ENCODE assay signal across 9 cellular contexts in genomic region chr9:130866474-130866965, GRCh38. TPM values are rescaled to one million over a fixed set of nuclear protein-coding genes. Genes with fewer than 3 reads are reported as not detected.
A peak's percentile ranks its signal among the peaks of the same experiment; 100 is the strongest.
DNase-seq lines count a peak whose midpoint lies in the region; ATAC-seq and TF ChIP-seq lines count a peak whose summit lies in the region.
"Had no signal": no experiment of that assay in that cellular context is flagged by ENCODE, and none has a peak within 500 bp of the region (broad histone marks: within the 10 kb centered on the region; RNA-seq: fewer than 3 reads in every experiment).

No MANE protein-coding gene starts in this region.

- H4K91ac ChIP-seq in mesenchymal stem cell (ENCODE audit: low read length): no peak overlapping the region

- H2BK12ac ChIP-seq in mesenchymal stem cell (ENCODE audit: low read length in 2 of 2): no peak overlapping the region

- intact Hi-C loops in activated CD4-positive, alpha-beta T cell treated with anti-CD3 and anti-CD28 coated beads, Interleukin-2, amount 10 ng/mL, durations not matched to agents 24 days and 14 days (cut with micrococcal nuclease): loop anchor here (1.0 kb wide), 2 partner anchors 75 to 180 kb away; no protein-coding TSS in a partner anchor
- intact Hi-C loops in dorsolateral prefrontal cortex (cut with DNase I): loop anchor here (2.0 kb wide), 3 partner anchors 74 to 182 kb away; no protein-coding TSS in a partner anchor

- no peaks in the 10 kb centered on the region for H3K4me1 Mint-ChIP-seq in activated CD4-positive, alpha-beta T cell treated with anti-CD3 and anti-CD28 coated beads, Interleukin-2, amount 10 ng/mL, durations not matched to agents 24 days and 14 days
- peaks cover 17% of the 10 kb centered on the region for H3K4me1 Mint-ChIP-seq in stimulated activated effector memory CD8-positive, alpha-beta T cell treated with anti-CD3 and anti-CD28 coated beads, Interleukin-12 subunit alpha, Interleukin-12 subunit beta, amount 100 ng/mL, for 72 hours

- H4K8ac ChIP-seq in mesenchymal stem cell (ENCODE audit: low read length): no peak overlapping the region

- H3K36me3 Mint-ChIP-seq in activated CD4-positive, alpha-beta T cell treated with anti-CD3 and anti-CD28 coated beads, Interleukin-2, amount 10 ng/mL, durations not matched to agents 24 days and 14 days (ENCODE audit: low read depth): no peaks in the 10 kb centered on the region
- peaks cover 17% of the 10 kb centered on the region for H3K36me3 Mint-ChIP-seq in stimulated activated effector memory CD8-positive, alpha-beta T cell treated with anti-CD3 and anti-CD28 coated beads, Interleukin-12 subunit alpha, Interleukin-12 subunit beta, amount 100 ng/mL, for 72 hours

- no peak overlapping the region for H3K4ac ChIP-seq in mesenchymal stem cell (ENCODE audit: low read depth in 1 of 2, low read length in 2 of 2)

- H3K18ac ChIP-seq in mesenchymal stem cell (ENCODE audit: low read depth in 1 of 2, low read length in 2 of 2): no peak overlapping the region

- H3K9me3 Mint-ChIP-seq in activated CD4-positive, alpha-beta T cell treated with anti-CD3 and anti-CD28 coated beads, Interleukin-2, amount 10 ng/mL, durations not matched to agents 24 days and 14 days: no peaks in the 10 kb centered on the region
- no peaks in the 10 kb centered on the region for H3K9me3 Mint-ChIP-seq in stimulated activated effector memory CD8-positive, alpha-beta T cell treated with anti-CD3 and anti-CD28 coated beads, Interleukin-12 subunit alpha, Interleukin-12 subunit beta, amount 100 ng/mL, for 72 hours

- H2AFZ ChIP-seq in mesenchymal stem cell (ENCODE audit: low read depth, low read length): no peak overlapping the region

- no peak overlapping the region for H3K4me3 Mint-ChIP-seq in activated CD4-positive, alpha-beta T cell treated with anti-CD3 and anti-CD28 coated beads, Interleukin-2, amount 10 ng/mL, durations not matched to agents 24 days and 14 days
- no peak overlapping the region for H3K4me3 Mint-ChIP-seq in stimulated activated effector memory CD8-positive, alpha-beta T cell treated with anti-CD3 and anti-CD28 coated beads, Interleukin-12 subunit alpha, Interleukin-12 subunit beta, amount 100 ng/mL, for 72 hours

- peaks cover 40 to 84% of the 10 kb centered on the region in 2 experiments for H3K36me3 ChIP-seq in mesenchymal stem cell (ENCODE audit: control insufficient read depth in 1 of 2, insufficient read depth in 2 of 2, low read depth in 1 of 2, low read length in 2 of 2)

- H3K27ac Mint-ChIP-seq in activated CD4-positive, alpha-beta T cell treated with anti-CD3 and anti-CD28 coated beads, Interleukin-2, amount 10 ng/mL, durations not matched to agents 24 days and 14 days: no peak overlapping the region
- H3K27ac Mint-ChIP-seq in stimulated activated effector memory CD8-positive, alpha-beta T cell treated with anti-CD3 and anti-CD28 coated beads, Interleukin-12 subunit alpha, Interleukin-12 subunit beta, amount 100 ng/mL, for 72 hours: no peak overlapping the region

- DNase-seq in AML-193 (lab: John Stamatoyannopoulos, UW): peak; percentile 70 to 80
- peak; percentile 81 for DNase-seq in HEK293T (ENCODE audit: extremely low spot score)
- DNase-seq in NCI-H510A treated with DMSO at 0.1 percent for 48 hours (lab: John Stamatoyannopoulos, UW): peak; percentile 92
- peak; percentile 86 for DNase-seq in activated CD4-positive, alpha-beta T cell treated with anti-CD3 and anti-CD28 coated beads, Interleukin-2, amount 10 ng/mL, durations not matched to agents 24 days and 14 days
- DNase-seq in dorsolateral prefrontal cortex: peak in 9 of 10 donors; percentile 50 to 82 (median 65)
- DNase-seq in mesenchymal stem cell: peak; percentile 93
- peak; percentile 24 to 66 for DNase-seq in stimulated activated effector memory CD8-positive, alpha-beta T cell treated with anti-CD3 and anti-CD28 coated beads, Interleukin-12 subunit alpha, Interleukin-12 subunit beta, amount 100 ng/mL, for 72 hours (ENCODE audit: low spot score in 2 of 2)

- H3K4me3 ChIP-seq in dorsolateral prefrontal cortex (no peak overlapping the region), mesenchymal stem cell (ENCODE audit: insufficient read depth in 1 of 2, low read depth in 1 of 2, low read length in 2 of 2) (no peak overlapping the region)
- H3K4me3 ChIP-seq: skin epidermis had no signal

- peak; percentile 69 for ATAC-seq in stimulated activated effector memory CD8-positive, alpha-beta T cell treated with anti-CD3 and anti-CD28 coated beads, Interleukin-12 subunit alpha, Interleukin-12 subunit beta, amount 100 ng/mL, for 72 hours
- no peak for ATAC-seq in HG03108 (IDR thresholded peaks at IDR 0.05; ENCODE audit: unreplicated experiment)

- no peak overlapping the region for H3K23ac ChIP-seq in mesenchymal stem cell (ENCODE audit: low read length in 2 of 2)

- H3K9me3 ChIP-seq in mesenchymal stem cell (ENCODE audit: control insufficient read depth, low read length): no peaks in the 10 kb centered on the region

- H2BK15ac ChIP-seq in mesenchymal stem cell (ENCODE audit: low read depth, poor library complexity, severe bottlenecking): no peak overlapping the region

- H3K27me3 Mint-ChIP-seq in activated CD4-positive, alpha-beta T cell treated with anti-CD3 and anti-CD28 coated beads, Interleukin-2, amount 10 ng/mL, durations not matched to agents 24 days and 14 days: no peaks in the 10 kb centered on the region

- no peak overlapping the region for H3K14ac ChIP-seq in mesenchymal stem cell (ENCODE audit: low read length in 2 of 2)

- TF ChIP-seq CTCF in dorsolateral prefrontal cortex (IDR thresholded peaks at IDR 0.05 in 54 of 56, conservative IDR thresholded peaks at IDR 0.05 in 2 of 56; ENCODE audit: low read depth in 1 of 56, partially characterized antibody in 56 of 56): peak; percentile 60 to 89 (median 78)

- H3K27me3 ChIP-seq in dorsolateral prefrontal cortex: no peaks in the 10 kb centered on the region
- H3K27me3 ChIP-seq in mesenchymal stem cell (ENCODE audit: control insufficient read depth in 1 of 2, insufficient read depth in 1 of 2, low read length in 2 of 2): no peaks in the 10 kb centered on the region

- H3K27ac ChIP-seq in dorsolateral prefrontal cortex (peak overlapping the region in 15 of 59 donors; percentile 11 to 66 (median 28)), mesenchymal stem cell (ENCODE audit: low read length, poor library complexity, severe bottlenecking) (no peak overlapping the region)
- H3K27ac ChIP-seq: skin epidermis had no signal

- 32% methylated on average over 4 of the region's 4 CpGs for WGBS in mesenchymal stem cell

- peaks cover 26% of the 10 kb centered on the region for H3K4me1 ChIP-seq in mesenchymal stem cell (ENCODE audit: control insufficient read depth, insufficient read depth, low read depth, low read length)

- no peak overlapping the region for H3K4me2 ChIP-seq in mesenchymal stem cell (ENCODE audit: low read length, poor library complexity, severe bottlenecking)

- no peak overlapping the region for H2BK120ac ChIP-seq in mesenchymal stem cell (ENCODE audit: low read depth, low read length)

- POLR2A ChIA-PET in HEK293T (lab: Yijun Ruan, JAX): interaction anchor here (0.6 to 0.9 kb wide), 3 partner anchors 42 to 171 kb away, joined by 3 to 5 read pairs (median 3); no protein-coding TSS in a partner anchor

- H2BK5ac ChIP-seq in mesenchymal stem cell (ENCODE audit: low read depth, low read length, poor library complexity, severe bottlenecking): no peak overlapping the region

- CTCF ChIA-PET in HEK293T (lab: Yijun Ruan, JAX): interaction anchor here (0.5 to 2.9 kb wide), 15 partner anchors 8 to 180 kb away, joined by 3 to 17 read pairs (median 4); no protein-coding TSS in a partner anchor

- H3K9ac ChIP-seq in mesenchymal stem cell (ENCODE audit: low read length): peak overlapping the region; percentile 53

- no peak overlapping the region for H2AK5ac ChIP-seq in mesenchymal stem cell (ENCODE audit: low read length, severe bottlenecking)

- peaks cover 1% of the 10 kb centered on the region for H3K79me1 ChIP-seq in mesenchymal stem cell (replicated peaks; ENCODE audit: low read length, poor library complexity, severe bottlenecking)

TF ChIP-seq in HEK293T, 16 proteins besides CTCF, POLR2A, EP300 and RAD21:
- TF ChIP-seq NFRKB (IDR thresholded peaks at IDR 0.05): no peak
- no peak for TF ChIP-seq LEF1 (IDR thresholded peaks at IDR 0.05; ENCODE audit: borderline replicate concordance)
- TF ChIP-seq FOXM1 (IDR thresholded peaks at IDR 0.05; ENCODE audit: borderline replicate concordance): no peak
- TF ChIP-seq SUZ12 (IDR thresholded peaks at IDR 0.05): no peak
- no peak; the same call in 1 of the 2 replicates for TF ChIP-seq ELF4 (IDR thresholded peaks at IDR 0.05)
- no peak for TF ChIP-seq BHLHE40 (IDR thresholded peaks at IDR 0.05; ENCODE audit: borderline replicate concordance)
- TF ChIP-seq CTBP1 (IDR thresholded peaks at IDR 0.05; ENCODE audit: borderline replicate concordance): no peak
- TF ChIP-seq FOXA1 (IDR thresholded peaks at IDR 0.05): no peak
- no peak for TF ChIP-seq L3MBTL2 (conservative IDR thresholded peaks at IDR 0.05)
- no peak for TF ChIP-seq TARDBP (IDR thresholded peaks at IDR 0.05)
- TF ChIP-seq SP1 (IDR thresholded peaks at IDR 0.05): no peak
- no peak for TF ChIP-seq ARNT (IDR thresholded peaks at IDR 0.05)
- TF ChIP-seq HDGF (IDR thresholded peaks at IDR 0.05; ENCODE audit: borderline replicate concordance): no peak

RNA-seq across cellular contexts. Expression of gene QRFP, which starts 30.1 kb away (rescaled TPM):
- total RNA-seq in activated CD4-positive, alpha-beta T cell treated with anti-CD3 and anti-CD28 coated beads, Interleukin-2, amount 10 ng/mL, durations not matched to agents 24 days and 14 days: not detected in 2 replicates
- not detected for total RNA-seq in dorsolateral prefrontal cortex
- not detected for polyA plus RNA-seq in mesenchymal stem cell (2013, experiment 1 of 2)
- polyA plus RNA-seq in mesenchymal stem cell (2013, experiment 2 of 2): not detected

RNA-seq across cellular contexts. Expression of gene ABL1, which starts 31.5 kb away (rescaled TPM):
- total RNA-seq in activated CD4-positive, alpha-beta T cell treated with anti-CD3 and anti-CD28 coated beads, Interleukin-2, amount 10 ng/mL, durations not matched to agents 24 days and 14 days: 32.6 and 35.7 TPM in 2 replicates
- 10 to 100 TPM; 32.9 to 97.5 (median 48.2) TPM for total RNA-seq in dorsolateral prefrontal cortex
- polyA plus RNA-seq in mesenchymal stem cell (2013, experiment 1 of 2): 49.4 TPM
- polyA plus RNA-seq in mesenchymal stem cell (2013, experiment 2 of 2): 49.9 TPM
